ENCODE assay signal across 8 cellular contexts in genomic region chr7:24290004-24290641, GRCh38. TPM values are rescaled to one million over a fixed set of nuclear protein-coding genes. Genes with fewer than 3 reads are reported as not detected.
A peak's percentile ranks its signal among the peaks of the same experiment; 100 is the strongest.
DNase-seq lines count a peak whose midpoint lies in the region; ATAC-seq, FAIRE-seq and TF ChIP-seq lines count a peak whose summit lies in the region.

No MANE protein-coding gene starts in this region.

- peak; percentile 59 to 70 for TF ChIP-seq RAD21 in K562 (CRISPR knock-in tag; conservative IDR thresholded peaks at IDR 0.05 in 1 of 2, IDR thresholded peaks at IDR 0.05 in 1 of 2)

- H3K36me3 ChIP-seq in K562 (ENCODE audit: control insufficient read depth, insufficient read depth, low read length) (no peaks in the 10 kb centered on the region), lower lobe of right lung (no peaks in the 10 kb centered on the region)

- no peak overlapping the region for H3K4me2 ChIP-seq in K562 (ENCODE audit: insufficient read depth, low read length)

- CTCF ChIA-PET in K562 (lab: Yijun Ruan, JAX; ENCODE audit: low intra/inter-chr PET ratio) = interaction anchor here (0.7 to 1.5 kb wide), 5 partner anchors 263 to 803 kb away, joined by 3 to 7 read pairs (median 4); no protein-coding TSS in a partner anchor

- H3K4me3 ChIP-seq in K562 (no peak overlapping the region), lower lobe of right lung (no peak overlapping the region)

- no peak for TF ChIP-seq EP300 in K562 (IDR thresholded peaks at IDR 0.05; ENCODE audit: low read length)

- FAIRE-seq in H54 (lab: Jason Lieb, UNC) (peak; percentile 67), K562 (lab: Jason Lieb, UNC) (peak; percentile 92)

- TF ChIP-seq CTCF in K562 (IDR thresholded peaks at IDR 0.05 in 2 of 3, conservative IDR thresholded peaks at IDR 0.05 in 1 of 3; ENCODE audit: insufficient read depth in 2 of 3, low read depth in 1 of 3, low read length in 3 of 3) (peak; percentile 62 to 63 (median 63)), lower lobe of right lung (IDR thresholded peaks at IDR 0.05) (peak; percentile 38)

- in situ Hi-C loops in KBM-7 (cut with MboI; ENCODE audit: low pct_unique_long_range_greater_than_20kb, low sequenced_read_pairs) (no loop called here), K562 (cut with MboI) (no loop called here)

- H3K79me2 ChIP-seq in K562 (ENCODE audit: control insufficient read depth, insufficient read depth, low read length) = no peaks in the 10 kb centered on the region

- H3K27ac ChIP-seq in K562 (ENCODE audit: extremely low read depth, low read depth, low read length) (no peak overlapping the region), lower lobe of right lung (no peak overlapping the region)

- H3K9me3 ChIP-seq in K562 (replicated peaks; ENCODE audit: control insufficient read depth, insufficient read depth, low read depth, low read length) (no peaks in the 10 kb centered on the region), lower lobe of right lung (no peaks in the 10 kb centered on the region)

- no peaks in the 10 kb centered on the region for H4K20me1 ChIP-seq in K562 (replicated peaks; ENCODE audit: control insufficient read depth, insufficient read depth, low read length)

- POLR2A ChIA-PET in K562 (lab: Yijun Ruan, JAX) = no interaction called here

- H3K27me3 ChIP-seq in K562 (ENCODE audit: control insufficient read depth in 2 of 2, insufficient read depth in 2 of 2, low read length in 2 of 2) (peaks cover 2 to 7% of the 10 kb centered on the region in 2 experiments; a peak in 4 of 5 replicates), lower lobe of right lung (ENCODE audit: low read depth) (peaks cover 7% of the 10 kb centered on the region)

- H3K4me1 ChIP-seq in K562 (replicated peaks in 1 of 2; ENCODE audit: control insufficient read depth in 2 of 2, insufficient read depth in 2 of 2, low read length in 2 of 2) = no peaks in the 10 kb centered on the region; a peak in 1 of 5 replicates
- no peaks in the 10 kb centered on the region for H3K4me1 ChIP-seq in lower lobe of right lung

- no peaks in the 10 kb centered on the region for H3K9me1 ChIP-seq in K562 (ENCODE audit: control insufficient read depth, insufficient read depth, low read length)

- intact Hi-C loops in K562 (cut with micrococcal nuclease) (loop anchor here (2.0 kb wide), 1 partner anchor 809 kb away; no protein-coding TSS in a partner anchor), lower lobe of right lung (cut with DNase I) (loop anchor here (10.0 kb wide), 1 partner anchor 375 kb away; no protein-coding TSS in a partner anchor)

- ATAC-seq in K562 = peak; percentile 95
- peak; percentile 88 for ATAC-seq in lower lobe of right lung

- BruUV-seq in K562 (replicated peaks; lab: Mats Ljungman, UMichigan) = no TSS peak

- DNase-seq in activated naive CD4-positive, alpha-beta T cell treated with Interleukin-2 at 50 U/mL for 16 hours = peak; percentile 45
- DNase-seq in activated naive CD4-positive, alpha-beta T cell (lab: John Stamatoyannopoulos, UW) = no peak
- DNase-seq in H54 (ENCODE audit: insufficient read length, low spot score) = peak; percentile 54
- peak; percentile 60 for DNase-seq in KBM-7
- peak; percentile 65 for DNase-seq in RPMI8226
- peak; percentile 16 to 72 (median 32) for DNase-seq in K562 (ENCODE audit: extremely low read depth in 1 of 4, low spot score in 3 of 4)
- no peak for DNase-seq in lower lobe of right lung
- DNase-seq in stromal cell of bone marrow (ENCODE audit: low read depth) = peak; percentile 21

- H3K9ac ChIP-seq in K562 (ENCODE audit: insufficient read depth in 1 of 2, low read depth in 2 of 2, low read length in 2 of 2) = no peak overlapping the region

- 0% methylated on average over 5 of the region's 5 CpGs for WGBS in K562 (ENCODE audit: insufficient coverage, low coverage, missing lambda C conversion rate)

- TF ChIP-seq POLR2A in H54 (IDR thresholded peaks at IDR 0.05; ENCODE audit: low read depth, low read length) (no peak), K562 (conservative IDR thresholded peaks at IDR 0.05) (no peak)

- no peak overlapping the region for H2AFZ ChIP-seq in K562 (ENCODE audit: low read depth, low read length)

TF ChIP-seq in K562, 482 proteins besides CTCF, POLR2A, EP300 and RAD21 (continues in another document):
- TF ChIP-seq EGR1 (conservative IDR thresholded peaks at IDR 0.05) = peak; percentile 86
- no peak for TF ChIP-seq LCOR (CRISPR knock-in tag; IDR thresholded peaks at IDR 0.05)
- TF ChIP-seq ARID1B (IDR thresholded peaks at IDR 0.05) = no peak
- TF ChIP-seq NR2C2 (CRISPR knock-in tag; IDR thresholded peaks at IDR 0.05) = no peak
- no peak for TF ChIP-seq NR2C2 (tag; IDR thresholded peaks at IDR 0.05)
- no peak for TF ChIP-seq PHF21A (IDR thresholded peaks at IDR 0.05; ENCODE audit: borderline replicate concordance, low read depth)
- TF ChIP-seq DMBX1 (CRISPR knock-in tag; IDR thresholded peaks at IDR 0.05; ENCODE audit: borderline replicate concordance) = no peak
- TF ChIP-seq TAF1 (IDR thresholded peaks at IDR 0.05; ENCODE audit: control insufficient read depth, extremely low read depth, insufficient read depth, low read length, severe bottlenecking) = no peak
- TF ChIP-seq, protein P1, sequence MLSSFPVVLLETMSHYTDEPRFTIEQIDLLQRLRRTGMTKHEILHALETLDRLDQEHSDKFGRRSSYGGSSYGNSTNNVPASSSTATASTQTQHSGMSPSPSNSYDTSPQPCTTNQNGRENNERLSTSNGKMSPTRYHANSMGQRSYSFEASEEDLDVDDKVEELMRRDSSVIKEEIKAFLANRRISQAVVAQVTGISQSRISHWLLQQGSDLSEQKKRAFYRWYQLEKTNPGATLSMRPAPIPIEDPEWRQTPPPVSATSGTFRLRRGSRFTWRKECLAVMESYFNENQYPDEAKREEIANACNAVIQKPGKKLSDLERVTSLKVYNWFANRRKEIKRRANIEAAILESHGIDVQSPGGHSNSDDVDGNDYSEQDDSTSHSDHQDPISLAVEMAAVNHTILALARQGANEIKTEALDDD (IDR thresholded peaks at IDR 0.05) = 0 out of 2 replicates have a peak, but pooled peaks have one; percentile 21
- TF ChIP-seq, protein P2, sequence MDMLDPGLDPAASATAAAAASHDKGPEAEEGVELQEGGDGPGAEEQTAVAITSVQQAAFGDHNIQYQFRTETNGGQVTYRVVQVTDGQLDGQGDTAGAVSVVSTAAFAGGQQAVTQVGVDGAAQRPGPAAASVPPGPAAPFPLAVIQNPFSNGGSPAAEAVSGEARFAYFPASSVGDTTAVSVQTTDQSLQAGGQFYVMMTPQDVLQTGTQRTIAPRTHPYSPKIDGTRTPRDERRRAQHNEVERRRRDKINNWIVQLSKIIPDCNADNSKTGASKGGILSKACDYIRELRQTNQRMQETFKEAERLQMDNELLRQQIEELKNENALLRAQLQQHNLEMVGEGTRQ (CRISPR knock-in tag; IDR thresholded peaks at IDR 0.05) = no peak
- TF ChIP-seq E2F1 (CRISPR knock-in tag; IDR thresholded peaks at IDR 0.05) = no peak
- peak; percentile 78 for TF ChIP-seq CREM (IDR thresholded peaks at IDR 0.05; ENCODE audit: low read depth)
- TF ChIP-seq POLR2AphosphoS2 (IDR thresholded peaks at IDR 0.05; ENCODE audit: low read length) = no peak
- no peak for TF ChIP-seq SNRNP70 (optimal IDR thresholded peaks at IDR 0.05; ENCODE audit: low read depth, low read length)
- no peak for TF ChIP-seq CC2D1A (IDR thresholded peaks at IDR 0.05)

RNA-seq across cellular contexts. Expression of gene NPY, which starts 6.1 kb away (rescaled TPM):
- not detected in 2 replicates for total RNA-seq in K562 (2011; cell fraction: chromatin; rRNA removed; ENCODE audit: low replicate concordance)
- total RNA-seq in K562 (2011; cell fraction: nucleolus; rRNA removed) = not detected in 2 replicates
- not detected in 2 replicates for total RNA-seq in K562 (2011; cell fraction: nucleoplasm; rRNA removed)
- total RNA-seq in K562 (2014; rRNA removed) (not detected in 2 replicates), K562 (2014; rRNA removed; fragmentation: Illumina TruSeq; extraction: Trizol) (not detected in 2 replicates), K562 (2015; rRNA removed; fragmentation: Illumina TruSeq; extraction: Trizol) (not detected in 2 replicates), K562 (2021) (not detected in 2 replicates), lower lobe of right lung (not detected)
- polyA plus RNA-seq in K562 (2011; rRNA removed) (not detected in 2 replicates), K562 (2014; fragmentation: Illumina TruSeq; extraction: Trizol) (not detected in 2 replicates), K562 (2014; fragmentation: Nextera tagmentation; extraction: Ambion mirVana) (not detected), K562 (2014; rRNA removed) (not detected in 2 replicates)
- not detected in 2 replicates for polyA plus RNA-seq in K562 (2011; cell fraction: cytosol; rRNA removed)
- polyA plus RNA-seq in K562 (2011; cell fraction: nucleus; rRNA removed) = not detected in 2 replicates
- not detected in 2 replicates for polyA plus RNA-seq in K562 (2012)
- not detected in 2 replicates for polyA minus RNA-seq in K562 (2011; rRNA and poly(A)+ RNA removed)
- polyA minus RNA-seq in K562 (2011; cell fraction: cytosol; rRNA and poly(A)+ RNA removed) = not detected in 2 replicates
- not detected in 2 replicates for polyA minus RNA-seq in K562 (2011; cell fraction: nucleus; rRNA and poly(A)+ RNA removed)

Comparison
In these comparisons a context has a peak if more than half of its experiments do, and no peak if none do; other contexts are left out.
1. DNase-seq: peak in activated naive CD4-positive, alpha-beta T cell treated with Interleukin-2 at 50 U/mL for 16 hours (single experiment), H54 (single experiment), KBM-7 (single experiment), RPMI8226 (single experiment), K562 (4 of 4) and stromal cell of bone marrow (single experiment); none in activated naive CD4-positive, alpha-beta T cell (0 of 4) and lower lobe of right lung (single experiment).